Comparison of ENCODE assay signal across 8 cellular contexts in the genomic region with DNA sequence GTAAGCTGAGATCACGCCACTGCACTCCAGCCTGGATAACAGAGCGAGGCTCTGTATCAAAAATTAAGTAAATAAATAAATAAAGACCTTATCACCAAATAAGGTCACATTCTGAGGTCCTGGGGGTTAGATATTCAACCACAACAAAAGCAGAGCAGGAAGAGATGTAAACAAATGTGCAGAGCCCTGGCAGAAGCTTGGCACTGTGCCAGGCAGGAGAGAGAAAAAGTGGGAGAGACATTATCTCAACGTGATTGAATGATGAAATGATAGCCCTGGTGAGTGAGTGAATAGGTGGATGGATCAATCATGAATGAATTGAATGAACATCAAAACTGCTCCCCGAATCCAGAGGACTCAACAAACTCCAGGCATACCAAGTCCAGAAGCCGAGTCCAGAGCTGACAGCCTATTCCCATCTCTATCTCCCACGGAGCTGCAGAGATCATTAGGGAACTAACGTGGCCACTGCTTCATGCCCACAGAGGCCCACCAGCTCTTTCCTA.
A peak's percentile ranks its signal among the peaks of the same experiment; 100 is the strongest.
DNase-seq lines count a peak whose midpoint lies in the region; ATAC-seq and TF ChIP-seq lines count a peak whose summit lies in the region.

No MANE protein-coding gene starts in this region.

- TF ChIP-seq POLR2A in right lobe of liver (IDR thresholded peaks at IDR 0.05) = no peak

- WGBS in right lobe of liver (ENCODE audit: insufficient coverage, low coverage, low lambda C conversion rate, missing lambda C conversion rate) = 26% methylated on average over 6 of the region's 7 CpGs

- H3K36me3 Mint-ChIP-seq in activated naive CD4-positive, alpha-beta T cell treated with anti-CD3 and anti-CD28 coated beads, Interleukin-2, amount 10 ng/mL, durations not matched to agents 7 days and 5 days = no peaks in the 10 kb centered on the region
- no peaks in the 10 kb centered on the region for H3K36me3 Mint-ChIP-seq in type B pancreatic cell

- no peak for ATAC-seq in right lobe of liver

- DNase-seq in activated naive CD4-positive, alpha-beta T cell treated with anti-CD3 and anti-CD28 coated beads, Interleukin-2, amount 10 ng/mL, durations not matched to agents 7 days and 5 days = no peak
- no peak for DNase-seq in activated naive CD4-positive, alpha-beta T cell (lab: John Stamatoyannopoulos, UW)
- DNase-seq in right lobe of liver (peak in 2 of 3 donors; percentile 69 to 71), type B pancreatic cell (ENCODE audit: extremely low spot score, unreplicated experiment) (no peak), CD1c-positive myeloid dendritic cell (ENCODE audit: extremely low spot score) (no peak), SKM-1 treated with dmso at 0.1 percent for 144 hours (lab: John Stamatoyannopoulos, UW; ENCODE audit: unreplicated experiment) (no peak), foreskin fibroblast (no peak)

- TF ChIP-seq CTCF in VCaP (conservative IDR thresholded peaks at IDR 0.05) (no peak), right lobe of liver (IDR thresholded peaks at IDR 0.05) (no peak), type B pancreatic cell (conservative IDR thresholded peaks at IDR 0.05) (no peak), foreskin fibroblast (IDR thresholded peaks at IDR 0.05; ENCODE audit: low read depth, low read length) (no peak)

- CTCF ChIA-PET in activated naive CD4-positive, alpha-beta T cell treated with anti-CD3 and anti-CD28 coated beads, Interleukin-2, amount 10 ng/mL, durations not matched to agents 7 days and 5 days (lab: Charles Lee) = interaction anchor here (0.7 to 3.0 kb wide), 7 partner anchors 9 to 366 kb away, joined by 3 to 16 read pairs (median 3); no protein-coding TSS in a partner anchor

- H3K27ac Mint-ChIP-seq in activated naive CD4-positive, alpha-beta T cell treated with anti-CD3 and anti-CD28 coated beads, Interleukin-2, amount 10 ng/mL, durations not matched to agents 7 days and 5 days = peak overlapping the region; percentile 79
- H3K27ac Mint-ChIP-seq in type B pancreatic cell = peak overlapping the region; percentile 84

- no peaks in the 10 kb centered on the region for H3K9me3 ChIP-seq in right lobe of liver

- no peak overlapping the region for H3K4me3 ChIP-seq in right lobe of liver
- H3K4me3 ChIP-seq in foreskin fibroblast (ENCODE audit: low read depth in 1 of 2, low read length in 2 of 2) = no peak overlapping the region

- H3K9me3 Mint-ChIP-seq in activated naive CD4-positive, alpha-beta T cell treated with anti-CD3 and anti-CD28 coated beads, Interleukin-2, amount 10 ng/mL, durations not matched to agents 7 days and 5 days = no peaks in the 10 kb centered on the region
- no peaks in the 10 kb centered on the region for H3K9me3 Mint-ChIP-seq in type B pancreatic cell

- peak overlapping the region; percentile 68 for H3K27ac ChIP-seq in VCaP
- H3K27ac ChIP-seq in right lobe of liver = peak overlapping the region; percentile 95 to 99 (median 98)

- H3K27me3 ChIP-seq in right lobe of liver = no peaks in the 10 kb centered on the region

- intact Hi-C loops in right lobe of liver (cut with DNase I) = loop anchor here (5.0 to 10.0 kb wide), 4 partner anchors 94 to 443 kb away; partner anchors contain the start of gene IRF2BP2 (in 1 of the 2)

- peaks cover 52% of the 10 kb centered on the region for H3K4me1 Mint-ChIP-seq in activated naive CD4-positive, alpha-beta T cell treated with anti-CD3 and anti-CD28 coated beads, Interleukin-2, amount 10 ng/mL, durations not matched to agents 7 days and 5 days
- H3K4me1 Mint-ChIP-seq in type B pancreatic cell (ENCODE audit: unreplicated experiment) = peaks cover 65% of the 10 kb centered on the region

- H3K4me1 ChIP-seq in right lobe of liver = peaks cover 0 to 75% (median 36%) of the 10 kb centered on the region in 4 donors

- H3K36me3 ChIP-seq in right lobe of liver = no peaks in the 10 kb centered on the region

- no peaks in the 10 kb centered on the region for H3K27me3 Mint-ChIP-seq in activated naive CD4-positive, alpha-beta T cell treated with anti-CD3 and anti-CD28 coated beads, Interleukin-2, amount 10 ng/mL, durations not matched to agents 7 days and 5 days
- H3K27me3 Mint-ChIP-seq in type B pancreatic cell = no peaks in the 10 kb centered on the region

- no peak overlapping the region for H3K4me3 Mint-ChIP-seq in activated naive CD4-positive, alpha-beta T cell treated with anti-CD3 and anti-CD28 coated beads, Interleukin-2, amount 10 ng/mL, durations not matched to agents 7 days and 5 days
- no peak overlapping the region for H3K4me3 Mint-ChIP-seq in type B pancreatic cell

Comparison
In these comparisons a context has a peak if more than half of its experiments do, and no peak if none do; other contexts are left out.
1. DNase-seq: peak in right lobe of liver (2 of 3); none in activated naive CD4-positive, alpha-beta T cell treated with anti-CD3 and anti-CD28 coated beads, Interleukin-2, amount 10 ng/mL, durations not matched to agents 7 days and 5 days (single experiment), activated naive CD4-positive, alpha-beta T cell (0 of 4), type B pancreatic cell (single experiment), CD1c-positive myeloid dendritic cell (single experiment), SKM-1 treated with dmso at 0.1 percent for 144 hours (single experiment) and foreskin fibroblast (0 of 2).